1 cellular context compared by ENCODE assay signal in the genomic region with DNA sequence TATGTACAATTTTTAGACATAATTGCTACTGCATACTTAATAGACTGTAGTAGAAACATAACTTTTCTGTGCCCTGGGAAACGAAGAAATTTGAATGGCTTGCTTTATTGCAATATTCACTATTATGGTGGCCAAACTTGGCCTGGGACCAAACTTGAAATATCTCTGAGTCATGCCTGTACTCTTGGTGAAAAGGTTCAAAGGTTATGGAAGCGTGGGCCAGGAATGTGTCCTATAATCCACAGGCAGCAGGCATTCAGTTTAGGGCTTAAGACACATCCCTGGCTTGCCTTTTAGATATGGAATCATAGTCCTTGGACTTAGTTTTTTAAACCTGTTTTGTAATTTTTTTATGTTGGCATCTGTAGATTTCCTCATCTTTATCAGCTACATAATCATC.
A peak's percentile ranks its signal among the peaks of the same experiment; 100 is the strongest.
TF ChIP-seq lines count a peak whose summit lies in the region.

No MANE protein-coding gene starts in this region.

TF ChIP-seq in HepG2, 621 proteins besides CTCF, POLR2A, EP300 and RAD21 (continued from another document):
- TF ChIP-seq ZNF672 (CRISPR knock-in tag; IDR thresholded peaks at IDR 0.05) (no peak), TCF7L2 (IDR thresholded peaks at IDR 0.05; ENCODE audit: low read depth, low read length) (no peak), ZNF136 (CRISPR knock-in tag; IDR thresholded peaks at IDR 0.05; ENCODE audit: low read depth) (0 out of 2 replicates have a peak, but pooled peaks have one; percentile 35), YEATS4 (CRISPR knock-in tag; IDR thresholded peaks at IDR 0.05; ENCODE audit: borderline replicate concordance) (no peak), PAF1 (CRISPR knock-in tag; IDR thresholded peaks at IDR 0.05) (no peak), HMG20A (CRISPR knock-in tag; IDR thresholded peaks at IDR 0.05; ENCODE audit: borderline replicate concordance) (0 out of 2 replicates have a peak, but pooled peaks have one; percentile 33), ISX (CRISPR knock-in tag; conservative IDR thresholded peaks at IDR 0.05) (no peak), KDM5B (CRISPR knock-in tag; IDR thresholded peaks at IDR 0.05; ENCODE audit: borderline replicate concordance) (no peak), DPF2 (CRISPR knock-in tag; IDR thresholded peaks at IDR 0.05; ENCODE audit: borderline replicate concordance, low read depth) (peak; percentile 26; the same call in 1 of the 2 replicates)
- TF ChIP-seq, protein P1, sequence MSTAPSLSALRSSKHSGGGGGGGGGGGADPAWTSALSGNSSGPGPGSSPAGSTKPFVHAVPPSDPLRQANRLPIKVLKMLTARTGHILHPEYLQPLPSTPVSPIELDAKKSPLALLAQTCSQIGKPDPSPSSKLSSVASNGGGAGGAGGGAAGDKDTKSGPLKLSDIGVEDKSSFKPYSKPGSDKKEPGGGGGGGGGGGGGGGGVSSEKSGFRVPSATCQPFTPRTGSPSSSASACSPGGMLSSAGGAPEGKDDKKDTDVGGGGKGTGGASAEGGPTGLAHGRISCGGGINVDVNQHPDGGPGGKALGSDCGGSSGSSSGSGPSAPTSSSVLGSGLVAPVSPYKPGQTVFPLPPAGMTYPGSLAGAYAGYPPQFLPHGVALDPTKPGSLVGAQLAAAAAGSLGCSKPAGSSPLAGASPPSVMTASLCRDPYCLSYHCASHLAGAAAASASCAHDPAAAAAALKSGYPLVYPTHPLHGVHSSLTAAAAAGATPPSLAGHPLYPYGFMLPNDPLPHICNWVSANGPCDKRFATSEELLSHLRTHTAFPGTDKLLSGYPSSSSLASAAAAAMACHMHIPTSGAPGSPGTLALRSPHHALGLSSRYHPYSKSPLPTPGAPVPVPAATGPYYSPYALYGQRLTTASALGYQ (CRISPR knock-in tag; IDR thresholded peaks at IDR 0.05), result no peak
- TF ChIP-seq, protein P2, sequence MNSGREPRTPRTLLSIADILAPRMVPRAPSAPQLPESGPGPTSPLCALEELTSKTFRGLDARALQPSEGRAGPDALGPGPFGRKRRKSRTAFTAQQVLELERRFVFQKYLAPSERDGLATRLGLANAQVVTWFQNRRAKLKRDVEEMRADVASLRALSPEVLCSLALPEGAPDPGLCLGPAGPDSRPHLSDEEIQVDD (CRISPR knock-in tag; IDR thresholded peaks at IDR 0.05; ENCODE audit: borderline replicate concordance), result no peak
- TF ChIP-seq, protein P3, sequence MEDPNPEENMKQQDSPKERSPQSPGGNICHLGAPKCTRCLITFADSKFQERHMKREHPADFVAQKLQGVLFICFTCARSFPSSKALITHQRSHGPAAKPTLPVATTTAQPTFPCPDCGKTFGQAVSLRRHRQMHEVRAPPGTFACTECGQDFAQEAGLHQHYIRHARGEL (CRISPR knock-in tag; IDR thresholded peaks at IDR 0.05), result no peak
- TF ChIP-seq, protein P4, sequence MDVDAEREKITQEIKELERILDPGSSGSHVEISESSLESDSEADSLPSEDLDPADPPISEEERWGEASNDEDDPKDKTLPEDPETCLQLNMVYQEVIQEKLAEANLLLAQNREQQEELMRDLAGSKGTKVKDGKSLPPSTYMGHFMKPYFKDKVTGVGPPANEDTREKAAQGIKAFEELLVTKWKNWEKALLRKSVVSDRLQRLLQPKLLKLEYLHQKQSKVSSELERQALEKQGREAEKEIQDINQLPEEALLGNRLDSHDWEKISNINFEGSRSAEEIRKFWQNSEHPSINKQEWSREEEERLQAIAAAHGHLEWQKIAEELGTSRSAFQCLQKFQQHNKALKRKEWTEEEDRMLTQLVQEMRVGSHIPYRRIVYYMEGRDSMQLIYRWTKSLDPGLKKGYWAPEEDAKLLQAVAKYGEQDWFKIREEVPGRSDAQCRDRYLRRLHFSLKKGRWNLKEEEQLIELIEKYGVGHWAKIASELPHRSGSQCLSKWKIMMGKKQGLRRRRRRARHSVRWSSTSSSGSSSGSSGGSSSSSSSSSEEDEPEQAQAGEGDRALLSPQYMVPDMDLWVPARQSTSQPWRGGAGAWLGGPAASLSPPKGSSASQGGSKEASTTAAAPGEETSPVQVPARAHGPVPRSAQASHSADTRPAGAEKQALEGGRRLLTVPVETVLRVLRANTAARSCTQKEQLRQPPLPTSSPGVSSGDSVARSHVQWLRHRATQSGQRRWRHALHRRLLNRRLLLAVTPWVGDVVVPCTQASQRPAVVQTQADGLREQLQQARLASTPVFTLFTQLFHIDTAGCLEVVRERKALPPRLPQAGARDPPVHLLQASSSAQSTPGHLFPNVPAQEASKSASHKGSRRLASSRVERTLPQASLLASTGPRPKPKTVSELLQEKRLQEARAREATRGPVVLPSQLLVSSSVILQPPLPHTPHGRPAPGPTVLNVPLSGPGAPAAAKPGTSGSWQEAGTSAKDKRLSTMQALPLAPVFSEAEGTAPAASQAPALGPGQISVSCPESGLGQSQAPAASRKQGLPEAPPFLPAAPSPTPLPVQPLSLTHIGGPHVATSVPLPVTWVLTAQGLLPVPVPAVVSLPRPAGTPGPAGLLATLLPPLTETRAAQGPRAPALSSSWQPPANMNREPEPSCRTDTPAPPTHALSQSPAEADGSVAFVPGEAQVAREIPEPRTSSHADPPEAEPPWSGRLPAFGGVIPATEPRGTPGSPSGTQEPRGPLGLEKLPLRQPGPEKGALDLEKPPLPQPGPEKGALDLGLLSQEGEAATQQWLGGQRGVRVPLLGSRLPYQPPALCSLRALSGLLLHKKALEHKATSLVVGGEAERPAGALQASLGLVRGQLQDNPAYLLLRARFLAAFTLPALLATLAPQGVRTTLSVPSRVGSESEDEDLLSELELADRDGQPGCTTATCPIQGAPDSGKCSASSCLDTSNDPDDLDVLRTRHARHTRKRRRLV (CRISPR knock-in tag; IDR thresholded peaks at IDR 0.05), result no peak
- TF ChIP-seq, protein P5, sequence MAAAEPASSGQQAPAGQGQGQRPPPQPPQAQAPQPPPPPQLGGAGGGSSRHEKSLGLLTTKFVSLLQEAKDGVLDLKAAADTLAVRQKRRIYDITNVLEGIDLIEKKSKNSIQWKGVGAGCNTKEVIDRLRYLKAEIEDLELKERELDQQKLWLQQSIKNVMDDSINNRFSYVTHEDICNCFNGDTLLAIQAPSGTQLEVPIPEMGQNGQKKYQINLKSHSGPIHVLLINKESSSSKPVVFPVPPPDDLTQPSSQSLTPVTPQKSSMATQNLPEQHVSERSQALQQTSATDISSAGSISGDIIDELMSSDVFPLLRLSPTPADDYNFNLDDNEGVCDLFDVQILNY (CRISPR knock-in tag; conservative IDR thresholded peaks at IDR 0.05), result no peak
